ENCODE assay signal across 18 cellular contexts in genomic region chr3:62372621-62373041, GRCh38. TPM values are rescaled to one million over a fixed set of nuclear protein-coding genes. Genes with fewer than 3 reads are reported as not detected.
DNase-seq lines count a peak whose midpoint lies in the region; ATAC-seq and TF ChIP-seq lines count a peak whose summit lies in the region.
"Had no signal": no experiment of that assay in that cellular context is flagged by ENCODE, and none has a peak within 500 bp of the region (broad histone marks: within the 10 kb centered on the region; RNA-seq: fewer than 3 reads in every experiment).

No MANE protein-coding gene starts in this region.

- ATAC-seq in SK-N-SH treated with all-trans-retinoic acid at 6 μM for 48 hours = peak; percentile 5; the same call in 1 of the 3 replicates
- no peak for ATAC-seq in stimulated activated naive B cell treated with anti-CD40 and anti-IgM and Interleukin-4, amounts not matched to agents 10 μg/mL and 1 μg/mL and 100 μg/mL, for 72 hours (replicated peaks)
- no peak for ATAC-seq in HG03460 (IDR thresholded peaks at IDR 0.05; ENCODE audit: unreplicated experiment)
- no peak for ATAC-seq in HG03342 (IDR thresholded peaks at IDR 0.05; ENCODE audit: unreplicated experiment)
- ATAC-seq in upper lobe of right lung = no peak
- ATAC-seq: activated CD8-positive, alpha-beta T cell treated with anti-CD3 and anti-CD28 coated beads, Interleukin-2, amount 10 ng/mL, durations not matched to agents 7 days and 5 days; CD8-positive, alpha-beta T cell; left colon; pancreas had no signal

- no CpG with 5 or more reads among the region's 30 CpGs for WGBS in iPS DF 6.9 (ENCODE audit: insufficient coverage, insufficient read length)

- no peak overlapping the region for H3K4me3 Mint-ChIP-seq in stimulated activated naive B cell treated with anti-CD40 and anti-IgM and Interleukin-4, amounts not matched to agents 10 μg/mL and 1 μg/mL and 100 μg/mL, for 72 hours
- H3K4me3 Mint-ChIP-seq: activated T-helper 1 cell treated with anti-CD3 and anti-CD28 coated beads, Interleukin-12 subunit alpha, Interleukin-12 subunit beta, Interleukin-2, Interleukin-4 antibody, amounts not matched to agents 30 ng/mL and 10 ng/mL and 1 ng/mL, durations not matched to agents 14 hours and 24 hours and 36 hours; CD8-positive, alpha-beta T cell had no signal

- peaks cover 11% of the 10 kb centered on the region for H3K4me1 ChIP-seq in iPS DF 6.9 (ENCODE audit: control insufficient read depth, insufficient read depth, low read length)
- H3K4me1 ChIP-seq in upper lobe of right lung = peaks cover 11% of the 10 kb centered on the region

- H3K4me3 ChIP-seq in iPS DF 6.9 (ENCODE audit: low read length) = peak overlapping the region; percentile 2; the same call in 1 of the 2 replicates
- no peak overlapping the region for H3K4me3 ChIP-seq in upper lobe of right lung

- peaks cover 0 to 4% of the 10 kb centered on the region in 2 donors for H3K36me3 Mint-ChIP-seq in stimulated activated naive B cell treated with anti-CD40 and anti-IgM and Interleukin-4, amounts not matched to agents 10 μg/mL and 1 μg/mL and 100 μg/mL, for 72 hours
- H3K36me3 Mint-ChIP-seq: CD8-positive, alpha-beta T cell had no signal

- peaks cover 97% of the 10 kb centered on the region for H3K27me3 ChIP-seq in iPS DF 6.9 (ENCODE audit: control insufficient read depth, insufficient read depth, low read length)
- H3K27me3 ChIP-seq in upper lobe of right lung = peaks cover 99% of the 10 kb centered on the region

- peaks cover 86 to 95% of the 10 kb centered on the region in 2 donors for H3K27me3 Mint-ChIP-seq in stimulated activated naive B cell treated with anti-CD40 and anti-IgM and Interleukin-4, amounts not matched to agents 10 μg/mL and 1 μg/mL and 100 μg/mL, for 72 hours

- H3K36me3 ChIP-seq in iPS DF 6.9 (ENCODE audit: control insufficient read depth, insufficient read depth, low read length) = no peaks in the 10 kb centered on the region
- H3K36me3 ChIP-seq in upper lobe of right lung = no peaks in the 10 kb centered on the region
- H3K36me3 ChIP-seq: pancreas had no signal

- DNase-seq in NCI-H748 (lab: John Stamatoyannopoulos, UW; ENCODE audit: unreplicated experiment) (peak; percentile 49), NCI-H748 treated with DMSO at 0.1 percent for 48 hours (lab: John Stamatoyannopoulos, UW) (no peak), iPS DF 6.9 (ENCODE audit: low read depth, low spot score) (no peak), upper lobe of right lung (no peak)
- no peak for DNase-seq in stimulated activated naive B cell treated with anti-CD40 and anti-IgM and Interleukin-4, amounts not matched to agents 10 μg/mL and 1 μg/mL and 100 μg/mL, for 72 hours
- DNase-seq: activated CD8-positive, alpha-beta T cell treated with anti-CD3 and anti-CD28 coated beads, Interleukin-2, amount 10 ng/mL, durations not matched to agents 7 days and 5 days; CD8-positive, alpha-beta T cell; KBM-7; left colon; small intestine had no signal

- peaks cover 4 to 10% of the 10 kb centered on the region in 2 donors for H3K4me1 Mint-ChIP-seq in stimulated activated naive B cell treated with anti-CD40 and anti-IgM and Interleukin-4, amounts not matched to agents 10 μg/mL and 1 μg/mL and 100 μg/mL, for 72 hours

- intact Hi-C loops in upper lobe of right lung (cut with DNase I) = no loop called here

- H3K9me3 Mint-ChIP-seq in stimulated activated naive B cell treated with anti-CD40 and anti-IgM and Interleukin-4, amounts not matched to agents 10 μg/mL and 1 μg/mL and 100 μg/mL, for 72 hours = peaks cover 0 to 2% of the 10 kb centered on the region in 2 donors
- H3K9me3 Mint-ChIP-seq: activated T-helper 1 cell treated with anti-CD3 and anti-CD28 coated beads, Interleukin-12 subunit alpha, Interleukin-12 subunit beta, Interleukin-2, Interleukin-4 antibody, amounts not matched to agents 30 ng/mL and 10 ng/mL and 1 ng/mL, durations not matched to agents 14 hours and 24 hours and 36 hours; CD8-positive, alpha-beta T cell had no signal

- H3K9me3 ChIP-seq in iPS DF 6.9 (ENCODE audit: control insufficient read depth, insufficient read depth, low read length) = no peaks in the 10 kb centered on the region
- no peaks in the 10 kb centered on the region for H3K9me3 ChIP-seq in upper lobe of right lung
- H3K9me3 ChIP-seq: pancreas had no signal

- H3K27ac ChIP-seq in iPS DF 6.9 (ENCODE audit: low read length) (no peak overlapping the region), upper lobe of right lung (no peak overlapping the region)
- H3K27ac ChIP-seq: epithelial cell of prostate, pancreas had no signal

- peak overlapping the region; percentile 25 for H3K27ac Mint-ChIP-seq in stimulated activated naive B cell treated with anti-CD40 and anti-IgM and Interleukin-4, amounts not matched to agents 10 μg/mL and 1 μg/mL and 100 μg/mL, for 72 hours
- H3K27ac Mint-ChIP-seq: activated CD8-positive, alpha-beta T cell treated with anti-CD3 and anti-CD28 coated beads, Interleukin-2, amount 10 ng/mL, durations not matched to agents 7 days and 5 days; CD8-positive, alpha-beta T cell had no signal

- no peak for TF ChIP-seq CTCF in upper lobe of right lung (IDR thresholded peaks at IDR 0.05)

TF ChIP-seq in SK-N-SH treated with all-trans-retinoic acid at 6 μM for 48 hours, 23 proteins besides CTCF, POLR2A, EP300 and RAD21:
- TF ChIP-seq ZC3H10 (CRISPR knock-in tag; IDR thresholded peaks at IDR 0.05) (no peak), ISL1 (CRISPR knock-in tag; IDR thresholded peaks at IDR 0.05) (no peak), TCF4 (CRISPR knock-in tag; IDR thresholded peaks at IDR 0.05; ENCODE audit: borderline replicate concordance) (no peak), TOX (CRISPR knock-in tag; IDR thresholded peaks at IDR 0.05; ENCODE audit: borderline replicate concordance) (no peak), PPARA (CRISPR knock-in tag; IDR thresholded peaks at IDR 0.05; ENCODE audit: borderline replicate concordance) (no peak)
- TF ChIP-seq, protein P1, sequence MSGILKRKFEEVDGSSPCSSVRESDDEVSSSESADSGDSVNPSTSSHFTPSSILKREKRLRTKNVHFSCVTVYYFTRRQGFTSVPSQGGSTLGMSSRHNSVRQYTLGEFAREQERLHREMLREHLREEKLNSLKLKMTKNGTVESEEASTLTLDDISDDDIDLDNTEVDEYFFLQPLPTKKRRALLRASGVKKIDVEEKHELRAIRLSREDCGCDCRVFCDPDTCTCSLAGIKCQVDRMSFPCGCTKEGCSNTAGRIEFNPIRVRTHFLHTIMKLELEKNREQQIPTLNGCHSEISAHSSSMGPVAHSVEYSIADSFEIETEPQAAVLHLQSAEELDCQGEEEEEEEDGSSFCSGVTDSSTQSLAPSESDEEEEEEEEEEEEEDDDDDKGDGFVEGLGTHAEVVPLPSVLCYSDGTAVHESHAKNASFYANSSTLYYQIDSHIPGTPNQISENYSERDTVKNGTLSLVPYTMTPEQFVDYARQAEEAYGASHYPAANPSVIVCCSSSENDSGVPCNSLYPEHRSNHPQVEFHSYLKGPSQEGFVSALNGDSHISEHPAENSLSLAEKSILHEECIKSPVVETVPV (CRISPR knock-in tag; IDR thresholded peaks at IDR 0.05) = no peak

RNA-seq across cellular contexts. Expression of gene FEZF2, which starts 0.7 kb away (rescaled TPM):
- not detected for total RNA-seq in upper lobe of right lung
- total RNA-seq: activated CD8-positive, alpha-beta T cell treated with anti-CD3 and anti-CD28 coated beads, Interleukin-2, amount 10 ng/mL, durations not matched to agents 7 days and 5 days; activated T-helper 1 cell treated with anti-CD3 and anti-CD28 coated beads, Interleukin-12 subunit alpha, Interleukin-12 subunit beta, Interleukin-2, Interleukin-4 antibody, amounts not matched to agents 30 ng/mL and 10 ng/mL and 1 ng/mL, durations not matched to agents 14 hours and 24 hours and 36 hours; CD8-positive, alpha-beta T cell; left colon; NCI-H460; pancreas; ureter had no signal
